9 cellular contexts compared by ENCODE assay signal in genomic region chr1:232211149-232211548, GRCh38.
DNase-seq lines count a peak whose midpoint lies in the region; ATAC-seq and TF ChIP-seq lines count a peak whose summit lies in the region.
"Had no signal": no experiment of that assay in that cellular context is flagged by ENCODE, and none has a peak within 500 bp of the region (broad histone marks: within the 10 kb centered on the region; RNA-seq: fewer than 3 reads in every experiment).

No MANE protein-coding gene starts in this region.

- DNase-seq in NCI-H460 (ENCODE audit: extremely low read depth, low read depth) (peak; percentile 12), foreskin fibroblast (no peak), foreskin melanocyte (no peak), NCI-H2227 (lab: John Stamatoyannopoulos, UW; ENCODE audit: unreplicated experiment) (no peak)
- DNase-seq in activated CD4-positive, alpha-beta T cell treated with anti-CD3 and anti-CD28 coated beads for 1 hour, result no peak
- DNase-seq: KBM-7 had no signal

- peak; percentile 67 for ATAC-seq in GM21360 (IDR thresholded peaks at IDR 0.05; ENCODE audit: unreplicated experiment)
- no peak for ATAC-seq in HG03571 (IDR thresholded peaks at IDR 0.05; ENCODE audit: unreplicated experiment)

- TF ChIP-seq CTCF in C4-2B (conservative IDR thresholded peaks at IDR 0.05) (peak; percentile 43), foreskin fibroblast (IDR thresholded peaks at IDR 0.05; ENCODE audit: low read depth, low read length) (peak; percentile 5)

- H3K4me3 ChIP-seq in foreskin fibroblast (ENCODE audit: low read depth in 1 of 2, low read length in 2 of 2), result no peak overlapping the region

- no peak overlapping the region for H3K27ac ChIP-seq in C4-2B
